In genomic region chr14:23055621-23056256, GRCh38 we compare ENCODE assay signal across 11 cellular contexts. TPM values are rescaled to one million over a fixed set of nuclear protein-coding genes. Genes with fewer than 3 reads are reported as not detected.
DNase-seq lines count a peak whose midpoint lies in the region; ATAC-seq and TF ChIP-seq lines count a peak whose summit lies in the region.
"Had no signal": no experiment of that assay in that cellular context is flagged by ENCODE, and none has a peak within 500 bp of the region (broad histone marks: within the 10 kb centered on the region; RNA-seq: fewer than 3 reads in every experiment).

No MANE protein-coding gene starts in this region.

- no peak for TF ChIP-seq POLR2A in GM18505 (IDR thresholded peaks at IDR 0.05; ENCODE audit: borderline replicate concordance, extremely low read depth, insufficient read depth, insufficient read length)

- no peaks in the 10 kb centered on the region for H3K27me3 Mint-ChIP-seq in activated naive CD4-positive, alpha-beta T cell treated with anti-CD3 and anti-CD28 coated beads, Interleukin-2, amount 50 U/mL, for 24 hours
- H3K27me3 Mint-ChIP-seq in activated naive CD4-positive, alpha-beta T cell treated with anti-CD3 and anti-CD28 coated beads for 36 hours (ENCODE audit: low read depth): peaks cover 5% of the 10 kb centered on the region
- peaks cover 15% of the 10 kb centered on the region for H3K27me3 Mint-ChIP-seq in glutamatergic neuron (ENCODE audit: unreplicated experiment)

- H3K9ac ChIP-seq in smooth muscle cell (ENCODE audit: low read depth): no peak overlapping the region

- CTCF ChIA-PET in activated naive CD4-positive, alpha-beta T cell treated with anti-CD3 and anti-CD28 coated beads for 36 hours (lab: Charles Lee): interaction anchor here (0.8 to 21.5 kb wide), 16 partner anchors 10 to 126 kb away, joined by 3 to 713 read pairs (median 4); partner anchors contain the start of genes AJUBA, HAUS4 and PRMT5

- H3K9me3 ChIP-seq in smooth muscle cell (replicated peaks; ENCODE audit: low read depth): no peaks in the 10 kb centered on the region
- H3K9me3 ChIP-seq: MG63, Peyer's patch had no signal

- no peak overlapping the region for H3K27ac ChIP-seq in smooth muscle cell (ENCODE audit: low read depth)

- DNase-seq in activated naive CD4-positive, alpha-beta T cell treated with anti-CD3 and anti-CD28 coated beads for 36 hours: no peak
- DNase-seq in RPMI8226: peak; percentile 82
- no peak for DNase-seq in glutamatergic neuron
- no peak for DNase-seq in smooth muscle cell (lab: John Stamatoyannopoulos, UW; ENCODE audit: unreplicated experiment)
- DNase-seq in anterior cingulate cortex (lab: John Stamatoyannopoulos, UW): no peak
- no peak for DNase-seq in stimulated activated naive CD4-positive, alpha-beta T cell (lab: John Stamatoyannopoulos, UW)

- intact Hi-C loops in activated naive CD4-positive, alpha-beta T cell treated with anti-CD3 and anti-CD28 coated beads for 36 hours (cut with micrococcal nuclease): loop anchor here (2.0 to 5.0 kb wide), 2 partner anchors 233 to 498 kb away; no protein-coding TSS in a partner anchor

- no peaks in the 10 kb centered on the region for H3K79me2 ChIP-seq in smooth muscle cell (ENCODE audit: low read depth)

- no peaks in the 10 kb centered on the region for H4K20me1 ChIP-seq in smooth muscle cell (ENCODE audit: low read depth)

- peak overlapping the region; percentile 87 for H3K4me3 Mint-ChIP-seq in activated naive CD4-positive, alpha-beta T cell treated with anti-CD3 and anti-CD28 coated beads, Interleukin-2, amount 50 U/mL, for 24 hours
- no peak overlapping the region for H3K4me3 Mint-ChIP-seq in activated naive CD4-positive, alpha-beta T cell treated with anti-CD3 and anti-CD28 coated beads for 36 hours
- peak overlapping the region; percentile 94 for H3K4me3 Mint-ChIP-seq in glutamatergic neuron (ENCODE audit: unreplicated experiment)

- peaks cover 22% of the 10 kb centered on the region for H3F3A ChIP-seq in smooth muscle cell (ENCODE audit: low read depth)

- H3K4me1 Mint-ChIP-seq in activated naive CD4-positive, alpha-beta T cell treated with anti-CD3 and anti-CD28 coated beads, Interleukin-2, amount 50 U/mL, for 24 hours: peaks cover 18% of the 10 kb centered on the region
- peaks cover 16% of the 10 kb centered on the region for H3K4me1 Mint-ChIP-seq in activated naive CD4-positive, alpha-beta T cell treated with anti-CD3 and anti-CD28 coated beads for 36 hours (ENCODE audit: low read depth)
- H3K4me1 Mint-ChIP-seq in glutamatergic neuron (ENCODE audit: low read depth, unreplicated experiment): peaks cover 42% of the 10 kb centered on the region

- H3K36me3 Mint-ChIP-seq in activated naive CD4-positive, alpha-beta T cell treated with anti-CD3 and anti-CD28 coated beads, Interleukin-2, amount 50 U/mL, for 24 hours: peaks cover 2% of the 10 kb centered on the region
- peaks cover 5% of the 10 kb centered on the region for H3K36me3 Mint-ChIP-seq in activated naive CD4-positive, alpha-beta T cell treated with anti-CD3 and anti-CD28 coated beads for 36 hours (ENCODE audit: low read depth)
- no peaks in the 10 kb centered on the region for H3K36me3 Mint-ChIP-seq in glutamatergic neuron (ENCODE audit: unreplicated experiment)

- no peaks in the 10 kb centered on the region for H3K9me3 Mint-ChIP-seq in activated naive CD4-positive, alpha-beta T cell treated with anti-CD3 and anti-CD28 coated beads, Interleukin-2, amount 50 U/mL, for 24 hours
- H3K9me3 Mint-ChIP-seq in activated naive CD4-positive, alpha-beta T cell treated with anti-CD3 and anti-CD28 coated beads for 36 hours: no peaks in the 10 kb centered on the region
- peaks cover 11% of the 10 kb centered on the region for H3K9me3 Mint-ChIP-seq in glutamatergic neuron (ENCODE audit: unreplicated experiment)

- no peaks in the 10 kb centered on the region for H3K27me3 ChIP-seq in smooth muscle cell (ENCODE audit: low read depth)
- H3K27me3 ChIP-seq: MG63, Peyer's patch had no signal

- peak overlapping the region; percentile 100 for H3K4me2 ChIP-seq in smooth muscle cell

- H3K36me3 ChIP-seq in smooth muscle cell (ENCODE audit: low read depth): no peaks in the 10 kb centered on the region

- no peak overlapping the region for H2AFZ ChIP-seq in smooth muscle cell (ENCODE audit: low read depth)

- TF ChIP-seq CTCF in glutamatergic neuron (IDR thresholded peaks at IDR 0.05; ENCODE audit: partially characterized antibody, unreplicated experiment): no peak
- no peak for TF ChIP-seq CTCF in smooth muscle cell (IDR thresholded peaks at IDR 0.05; ENCODE audit: borderline replicate concordance, insufficient read depth, poor library complexity, severe bottlenecking)

- no peak for ATAC-seq in GM18505 (IDR thresholded peaks at IDR 0.05; ENCODE audit: unreplicated experiment)

- WGBS in smooth muscle cell (ENCODE audit: low lambda C conversion rate): 49% methylated on average over 9 of the region's 9 CpGs

- peaks cover 5% of the 10 kb centered on the region for H3K4me1 ChIP-seq in smooth muscle cell (ENCODE audit: low read depth)

- H3K4me3 ChIP-seq in smooth muscle cell: no peak overlapping the region

- peak overlapping the region; percentile 71 for H3K27ac Mint-ChIP-seq in activated naive CD4-positive, alpha-beta T cell treated with anti-CD3 and anti-CD28 coated beads, Interleukin-2, amount 50 U/mL, for 24 hours
- no peak overlapping the region for H3K27ac Mint-ChIP-seq in activated naive CD4-positive, alpha-beta T cell treated with anti-CD3 and anti-CD28 coated beads for 36 hours
- H3K27ac Mint-ChIP-seq in glutamatergic neuron (ENCODE audit: unreplicated experiment): peak overlapping the region; percentile 88

RNA-seq across cellular contexts. Expression of gene CDH24, which starts 1.6 kb away (rescaled TPM):
- total RNA-seq in activated naive CD4-positive, alpha-beta T cell treated with anti-CD3 and anti-CD28 coated beads for 36 hours: 1 to 10 TPM; 1.3 to 1.4 TPM
- total RNA-seq in glutamatergic neuron (ENCODE audit: unreplicated experiment) (164 TPM), smooth muscle cell (3.6 and 5.5 TPM in 2 replicates)
- polyA plus RNA-seq in smooth muscle cell: 6.9 and 8.0 TPM in 2 replicates

RNA-seq across cellular contexts. Expression of gene PSMB11, which starts 13.7 kb away (rescaled TPM):
- not detected for total RNA-seq in activated naive CD4-positive, alpha-beta T cell treated with anti-CD3 and anti-CD28 coated beads for 36 hours
- not detected for total RNA-seq in glutamatergic neuron (ENCODE audit: unreplicated experiment)
- total RNA-seq in smooth muscle cell: not detected in 2 replicates
- polyA plus RNA-seq in smooth muscle cell: not detected in 2 replicates
- total RNA-seq: Peyer's patch had no signal
- polyA plus RNA-seq: esophagus had no signal

RNA-seq across cellular contexts. Expression of gene PSMB5, which starts 21.0 kb away (rescaled TPM):
- total RNA-seq in activated naive CD4-positive, alpha-beta T cell treated with anti-CD3 and anti-CD28 coated beads for 36 hours: 100 to 1,000 TPM; 120 to 125 TPM
- 289 TPM for total RNA-seq in glutamatergic neuron (ENCODE audit: unreplicated experiment)
- 161 and 183 TPM in 2 replicates for total RNA-seq in smooth muscle cell
- polyA plus RNA-seq in smooth muscle cell: 372 and 374 TPM in 2 replicates

RNA-seq across cellular contexts. Expression of gene ACIN1, which starts 39.2 kb away (rescaled TPM):
- 100 to 1,000 TPM; 152 to 156 TPM for total RNA-seq in activated naive CD4-positive, alpha-beta T cell treated with anti-CD3 and anti-CD28 coated beads for 36 hours
- total RNA-seq in glutamatergic neuron (ENCODE audit: unreplicated experiment) (341 TPM), smooth muscle cell (64.5 and 69.0 TPM in 2 replicates)
- polyA plus RNA-seq in smooth muscle cell: 33.7 and 39.3 TPM in 2 replicates

RNA-seq across cellular contexts. Expression of gene C14orf119, which starts 39.6 kb away (rescaled TPM):
- total RNA-seq in activated naive CD4-positive, alpha-beta T cell treated with anti-CD3 and anti-CD28 coated beads for 36 hours: 10 to 100 TPM; 39.8 to 44.2 TPM
- total RNA-seq in glutamatergic neuron (ENCODE audit: unreplicated experiment): 40.3 TPM
- total RNA-seq in smooth muscle cell: 54.1 and 57.2 TPM in 2 replicates
- 119 and 130 TPM in 2 replicates for polyA plus RNA-seq in smooth muscle cell

Comparison
In these comparisons a context has a peak if more than half of its experiments do, and no peak if none do; other contexts are left out.
1. RNA of gene CDH24, which starts 1.6 kb away (total RNA-seq): 164 TPM in glutamatergic neuron (single experiment); 3.6 to 5.5 TPM in smooth muscle cell and 1.3 to 1.4 TPM in activated naive CD4-positive, alpha-beta T cell treated with anti-CD3 and anti-CD28 coated beads for 36 hours; every median in the first group is over 10 times any median in the second.